Comparison of ENCODE assay signal across 24 cellular contexts in the genomic region with DNA sequence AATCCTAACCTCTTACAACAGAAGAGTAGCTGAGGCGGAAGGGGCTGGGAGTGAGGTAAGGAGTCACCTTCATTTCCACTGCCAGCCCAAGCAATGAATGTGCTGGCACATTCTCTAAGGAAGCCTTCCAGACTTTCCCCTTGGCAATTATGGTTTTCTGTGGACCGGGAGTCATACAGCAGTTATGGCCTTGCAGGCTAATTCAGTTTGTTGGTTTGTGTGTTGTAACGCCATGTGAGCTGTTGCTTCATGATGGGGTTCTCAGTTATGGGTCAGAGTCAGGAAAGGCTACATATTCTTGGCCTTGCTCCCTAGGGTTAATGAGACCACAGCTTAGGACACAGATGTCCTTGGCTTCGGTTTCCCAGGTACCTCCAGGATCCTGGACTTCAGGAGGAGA.
DNase-seq lines count a peak whose midpoint lies in the region; ATAC-seq and TF ChIP-seq lines count a peak whose summit lies in the region.
"Had no signal": no experiment of that assay in that cellular context is flagged by ENCODE, and none has a peak within 500 bp of the region (broad histone marks: within the 10 kb centered on the region; RNA-seq: fewer than 3 reads in every experiment).

No MANE protein-coding gene starts in this region.

- H4K20me1 ChIP-seq in PC-9 (ENCODE audit: insufficient read depth), result no peaks in the 10 kb centered on the region
- H4K20me1 ChIP-seq: BLaER1 had no signal

- DNase-seq in activated effector memory CD4-positive, alpha-beta T cell treated with anti-CD3 and anti-CD28 coated beads, Interleukin-2, amount 50 U/mL, for 16 hours, result peak; percentile 8
- DNase-seq in activated effector memory CD4-positive, alpha-beta T cell treated with Interleukin-2 at 50 U/mL for 16 hours, result no peak
- DNase-seq in posterior vena cava (ENCODE audit: low spot score) (peak; percentile 23), PC-9 (no peak), ACHN (no peak)
- DNase-seq: BE2C; C1 segment of cervical spinal cord; CD4-positive, alpha-beta memory T cell; CD4-positive, CD25-positive, alpha-beta regulatory T cell; CD8-positive, alpha-beta memory T cell; COR-L47; DMS 273 treated with DMSO at 0.1 percent for 48 hours; DMS153; DMS53; DMS79; DND-41; EL; GDM1 had no signal

- no peaks in the 10 kb centered on the region for H3K9me2 ChIP-seq in PC-9 (ENCODE audit: insufficient read depth)

- no peaks in the 10 kb centered on the region for H3K27me3 ChIP-seq in PC-9 (ENCODE audit: insufficient read depth, low read depth)
- H3K27me3 ChIP-seq: BE2C, BLaER1 had no signal

- TF ChIP-seq CTCF in VCaP (conservative IDR thresholded peaks at IDR 0.05) (no peak), PC-9 (conservative IDR thresholded peaks at IDR 0.05) (no peak)

- H3K4me2 ChIP-seq in PC-9, result no peak overlapping the region
- H3K4me2 ChIP-seq: A549 had no signal

- ATAC-seq in HG03571 (IDR thresholded peaks at IDR 0.05; ENCODE audit: unreplicated experiment), result no peak
- ATAC-seq: A549, GM12878 had no signal

- H3K36me3 ChIP-seq in PC-9 (ENCODE audit: low read depth), result no peaks in the 10 kb centered on the region
- H3K36me3 ChIP-seq: BE2C, BLaER1 had no signal

- no peaks in the 10 kb centered on the region for H3K79me2 ChIP-seq in PC-9 (ENCODE audit: low read depth)

- no peaks in the 10 kb centered on the region for H3K4me1 ChIP-seq in PC-9 (replicated peaks; ENCODE audit: insufficient read depth)
- H3K4me1 ChIP-seq: A549 had no signal

- H3K4me3 ChIP-seq in PC-9, result no peak overlapping the region
- H3K4me3 ChIP-seq: A549, BLaER1, GM12878 had no signal

- no peak overlapping the region for H2AFZ ChIP-seq in PC-9

- POLR2A ChIA-PET in PC-9 (lab: Charles Lee; ENCODE audit: unreplicated experiment), result no interaction called here

- H3F3A ChIP-seq in PC-9 (ENCODE audit: insufficient read depth, low read depth), result no peaks in the 10 kb centered on the region

- CTCF ChIA-PET in PC-9 (lab: Charles Lee), result no interaction called here

- H3K27ac ChIP-seq in VCaP (peak overlapping the region; percentile 99; the same call in 1 of the 2 replicates), PC-9 (no peak overlapping the region)
- H3K27ac ChIP-seq: 22Rv1, A549, BLaER1 had no signal

- no peaks in the 10 kb centered on the region for H3K9me3 ChIP-seq in PC-9 (ENCODE audit: insufficient read depth, low read depth)
- H3K9me3 ChIP-seq: A549, BE2C had no signal

- in situ Hi-C loops in ACHN (cut with HindIII; ENCODE audit: low pct_ligation_motif_present, low pct_unique_long_range_greater_than_20kb, low sequenced_read_pairs), result no loop called here

- no TSS peak for BruUV-seq in PC-9 (replicated peaks; lab: Mats Ljungman, UMichigan)

- intact Hi-C loops in posterior vena cava (cut with DNase I) (no loop called here), PC-9 (cut with micrococcal nuclease; ENCODE audit: unreplicated experiment) (no loop called here)

Comparison
In these comparisons a context has a peak if more than half of its experiments do, and no peak if none do; other contexts are left out.
1. DNase-seq: peak in activated effector memory CD4-positive, alpha-beta T cell treated with anti-CD3 and anti-CD28 coated beads, Interleukin-2, amount 50 U/mL, for 16 hours (single experiment) and posterior vena cava (single experiment); none in activated effector memory CD4-positive, alpha-beta T cell treated with Interleukin-2 at 50 U/mL for 16 hours (single experiment), PC-9 (0 of 2) and ACHN (single experiment).